In genomic region chr14:101062065-101062450, GRCh38 we compare ENCODE assay signal across 28 cellular contexts.
DNase-seq lines count a peak whose midpoint lies in the region; ATAC-seq and TF ChIP-seq lines count a peak whose summit lies in the region.
"Had no signal": no experiment of that assay in that cellular context is flagged by ENCODE, and none has a peak within 500 bp of the region (broad histone marks: within the 10 kb centered on the region; RNA-seq: fewer than 3 reads in every experiment).

No MANE protein-coding gene starts in this region.

- no peak overlapping the region for H3K4me3 ChIP-seq in IMR-90 (ENCODE audit: insufficient read depth, low read depth, low read length)
- H3K4me3 ChIP-seq in neuronal stem cell (ENCODE audit: low read length in 2 of 2), result no peak overlapping the region
- no peak overlapping the region for H3K4me3 ChIP-seq in tibial nerve
- H3K4me3 ChIP-seq: breast epithelium, smooth muscle cell, thoracic aorta, vagina had no signal

- H2BK5ac ChIP-seq in IMR-90 (ENCODE audit: low read depth, low read length, poor library complexity, severe bottlenecking), result peak overlapping the region; percentile 7
- no peak overlapping the region for H2BK5ac ChIP-seq in neuronal stem cell (ENCODE audit: low read length)

- H4K8ac ChIP-seq in IMR-90 (ENCODE audit: low read depth in 2 of 2, low read length in 2 of 2) (peak overlapping the region in 1 of 2 experiments; percentile 69; a peak in 1 of 4 replicates), neuronal stem cell (ENCODE audit: low read depth, low read length) (no peak overlapping the region)

- H3K18ac ChIP-seq in IMR-90 (ENCODE audit: low read depth, low read length) (no peak overlapping the region), neuronal stem cell (ENCODE audit: low read length) (peak overlapping the region; percentile 23)

- H3K27ac ChIP-seq in IMR-90 (ENCODE audit: insufficient read depth, low read length) (no peak overlapping the region), neuronal stem cell (replicated peaks; ENCODE audit: low read length) (no peak overlapping the region), tibial nerve (peak overlapping the region in 1 of 4 donors; percentile 50)
- H3K27ac ChIP-seq: breast epithelium, KMS-11, neutrophil, thoracic aorta, vagina had no signal

- H4K91ac ChIP-seq in IMR-90 (ENCODE audit: insufficient read depth, low read depth, low read length), result no peak overlapping the region; the same call in 1 of the 2 replicates
- H4K91ac ChIP-seq in neuronal stem cell (ENCODE audit: low read depth, low read length, poor library complexity), result no peak overlapping the region

- in situ Hi-C loops in IMR-90 (cut with MboI; ENCODE audit: low sequenced_read_pairs), result no loop called here

- dilution Hi-C loops in IMR-90 (cut with HindIII; ENCODE audit: low sequenced_read_pairs, unreplicated experiment), result no loop called here

- no peaks in the 10 kb centered on the region for H3K9me3 ChIP-seq in IMR-90 (ENCODE audit: control insufficient read depth, insufficient read depth, low read length)
- peaks cover 9 to 11% of the 10 kb centered on the region in 2 donors for H3K9me3 ChIP-seq in neuronal stem cell (replicated peaks in 1 of 2; ENCODE audit: control insufficient read depth in 2 of 2, insufficient read depth in 1 of 2, low read depth in 1 of 2, low read length in 2 of 2)
- H3K9me3 ChIP-seq in tibial nerve, result peaks cover 0 to 5% (median 0%) of the 10 kb centered on the region in 4 donors
- H3K9me3 ChIP-seq: neutrophil, thoracic aorta, vagina had no signal

- no peak overlapping the region for H2BK15ac ChIP-seq in IMR-90 (ENCODE audit: low read depth, low read length)
- no peak overlapping the region for H2BK15ac ChIP-seq in neuronal stem cell (ENCODE audit: low read length)

- H3K56ac ChIP-seq in IMR-90 (ENCODE audit: extremely low read depth, insufficient read depth, low read length), result no peak overlapping the region

- H4K5ac ChIP-seq in IMR-90 (ENCODE audit: low read depth, low read length), result no peak overlapping the region

- ATAC-seq in IMR-90 (ENCODE audit: low read depth) (no peak), GM18868 (IDR thresholded peaks at IDR 0.05; ENCODE audit: unreplicated experiment) (no peak), GM18870 (IDR thresholded peaks at IDR 0.05; ENCODE audit: unreplicated experiment) (no peak)

- POLR2A ChIA-PET in IMR-90 (lab: Charles Lee; ENCODE audit: unreplicated experiment), result no interaction called here

- no peak for TF ChIP-seq POLR2A in IMR-90 (IDR thresholded peaks at IDR 0.05; ENCODE audit: low read depth, low read length)
- no peak for TF ChIP-seq POLR2A in tibial nerve (IDR thresholded peaks at IDR 0.05)

- H3K4me1 ChIP-seq in IMR-90 (ENCODE audit: control insufficient read depth, insufficient read depth, low read length) (peaks cover 14% of the 10 kb centered on the region), neuronal stem cell (ENCODE audit: control insufficient read depth in 2 of 2, insufficient read depth in 1 of 2, low read depth in 1 of 2, low read length in 2 of 2) (peaks cover 0 to 8% of the 10 kb centered on the region in 2 donors), tibial nerve (peaks cover 0 to 18% (median 0%) of the 10 kb centered on the region in 4 donors)
- H3K4me1 ChIP-seq: breast epithelium, vagina had no signal

- H3K23ac ChIP-seq in IMR-90 (ENCODE audit: low read depth, low read length), result 0 out of 2 replicates have a peak overlapping the region, but pooled peaks have one; percentile 1
- no peak overlapping the region for H3K23ac ChIP-seq in neuronal stem cell (ENCODE audit: low read depth, low read length, poor library complexity)

- H3K4me3 Mint-ChIP-seq in chondrocyte (ENCODE audit: unreplicated experiment), result peak overlapping the region; percentile 35
- H3K4me3 Mint-ChIP-seq: activated naive CD4-positive, alpha-beta T cell treated with anti-CD3 and anti-CD28 coated beads, Interleukin-2, amount 50 U/mL, for 24 hours; immature natural killer cell; memory B cell; stimulated activated naive CD8-positive, alpha-beta T cell treated with anti-CD3 and anti-CD28 coated beads, Interleukin-15, Interleukin-2, amounts not matched to agents 100 ng/mL and 50 ng/mL, for 24 hours had no signal

- no peak for TF ChIP-seq RAD21 in IMR-90 (IDR thresholded peaks at IDR 0.05; ENCODE audit: low read length)

- peak overlapping the region; percentile 7 for H3K27ac Mint-ChIP-seq in chondrocyte (ENCODE audit: unreplicated experiment)
- H3K27ac Mint-ChIP-seq: activated naive CD4-positive, alpha-beta T cell treated with anti-CD3 and anti-CD28 coated beads, Interleukin-2, amount 50 U/mL, for 24 hours; immature natural killer cell; memory B cell; stimulated activated naive CD8-positive, alpha-beta T cell treated with anti-CD3 and anti-CD28 coated beads, Interleukin-15, Interleukin-2, amounts not matched to agents 100 ng/mL and 50 ng/mL, for 24 hours had no signal

- WGBS in IMR-90 (ENCODE audit: extremely low coverage in 2 of 2, insufficient read length in 1 of 2), 2 experiments, result 67% methylated on average over 14 of the region's 19 CpGs; no CpG with 5 or more reads in 1 of the 2 experiments
- WGBS in neuronal stem cell (ENCODE audit: extremely low coverage in 2 of 2, insufficient read length in 2 of 2, insufficient replicate concordance in 1 of 2), 2 donors, result no CpG with 5 or more reads among the region's 19 CpGs
- 40 to 57% methylated on average over 19 of the region's 19 CpGs for WGBS in tibial nerve, 2 donors

- TF ChIP-seq CTCF in IMR-90 (conservative IDR thresholded peaks at IDR 0.05; ENCODE audit: low read depth, low read length) (no peak), chondrocyte (IDR thresholded peaks at IDR 0.05) (no peak), tibial nerve (IDR thresholded peaks at IDR 0.05) (no peak)

- H3K36me3 ChIP-seq in IMR-90 (ENCODE audit: control insufficient read depth, insufficient read depth, low read length) (peaks cover 74% of the 10 kb centered on the region), neuronal stem cell (replicated peaks in 1 of 2; ENCODE audit: control insufficient read depth in 2 of 2, insufficient read depth in 2 of 2, low read length in 2 of 2) (peaks cover 0 to 3% of the 10 kb centered on the region in 2 donors), tibial nerve (peaks cover 0 to 1% (median 0%) of the 10 kb centered on the region in 3 donors)
- H3K36me3 ChIP-seq: breast epithelium, neutrophil, thoracic aorta, vagina had no signal

- intact Hi-C loops in IMR-90 (cut with micrococcal nuclease), result no loop called here

- peak overlapping the region; percentile 8; the same call in 1 of the 2 replicates for H3K4ac ChIP-seq in IMR-90 (ENCODE audit: low read depth, low read length)
- no peak overlapping the region for H3K4ac ChIP-seq in neuronal stem cell (ENCODE audit: low read length)

- H3K36me3 Mint-ChIP-seq in chondrocyte (ENCODE audit: low read depth), result no peaks in the 10 kb centered on the region
- H3K36me3 Mint-ChIP-seq: activated naive CD4-positive, alpha-beta T cell treated with anti-CD3 and anti-CD28 coated beads, Interleukin-2, amount 50 U/mL, for 24 hours; immature natural killer cell; memory B cell had no signal

- BruUV-seq in IMR-90 (replicated peaks; lab: Mats Ljungman, UMichigan), result no TSS peak

- H2AK5ac ChIP-seq in IMR-90 (ENCODE audit: low read depth, low read length) (peak overlapping the region; percentile 65; the same call in 1 of the 2 replicates), neuronal stem cell (ENCODE audit: low read depth, low read length) (no peak overlapping the region)

- TF ChIP-seq EP300 in tibial nerve (IDR thresholded peaks at IDR 0.05), result no peak

- H2BK120ac ChIP-seq in IMR-90 (ENCODE audit: low read depth, low read length) (peak overlapping the region; percentile 38; the same call in 1 of the 2 replicates), neuronal stem cell (ENCODE audit: low read depth, low read length) (no peak overlapping the region)

- H3K9me3 Mint-ChIP-seq in chondrocyte (ENCODE audit: low read depth), result peaks cover 9% of the 10 kb centered on the region
- H3K9me3 Mint-ChIP-seq: activated naive CD4-positive, alpha-beta T cell treated with anti-CD3 and anti-CD28 coated beads, Interleukin-2, amount 50 U/mL, for 24 hours had no signal

- peaks cover 12 to 55% of the 10 kb centered on the region in 2 experiments; a peak in 3 of 4 replicates for H3K79me1 ChIP-seq in IMR-90 (ENCODE audit: low read depth in 1 of 2, low read length in 2 of 2)
- no peaks in the 10 kb centered on the region for H3K79me1 ChIP-seq in neuronal stem cell (ENCODE audit: low read depth, low read length)

- DNase-seq in IMR-90 (no peak), chondrocyte (ENCODE audit: low spot score) (peak; percentile 55), neuronal stem cell (ENCODE audit: low spot score) (no peak), tibial nerve (ENCODE audit: low spot score in 2 of 2) (peak; percentile 16 to 35), occipital lobe (lab: John Stamatoyannopoulos, UW) (no peak)
- DNase-seq: activated CD4-positive, alpha-beta T cell treated with anti-CD3 and anti-CD28 coated beads, Interleukin-2, amount 50 U/mL, for 48 hours; activated CD4-positive, CD25-positive, alpha-beta regulatory T cell treated with anti-CD3 and anti-CD28 coated beads, Interleukin-2, amount 50 U/mL, for 72 hours; activated CD8-positive, alpha-beta memory T cell treated with anti-CD3 and anti-CD28 coated beads, Interleukin-2, amount 50 U/mL, for 4 hours; effector CD4-positive, alpha-beta T cell; EL; H7; immature natural killer cell; NCI-H1930; NCI-H524; OCI-M1; stimulated activated CD4-positive, alpha-beta T cell treated with anti-CD3 and anti-CD28 coated beads, Interleukin-2, amount 100 ng/mL, for 24 hours; stimulated activated CD8-positive, alpha-beta memory T cell treated with anti-CD3 and anti-CD28 coated beads, Interleukin-4, amount 100 ng/mL, for 48 hours had no signal

- H3K14ac ChIP-seq in IMR-90 (replicated peaks; ENCODE audit: low read depth, low read length) (0 out of 2 replicates have a peak overlapping the region, but pooled peaks have one; percentile 39), neuronal stem cell (ENCODE audit: low read length) (no peak overlapping the region)

- H3K27me3 ChIP-seq in IMR-90 (ENCODE audit: control insufficient read depth, insufficient read depth, low read length) (no peaks in the 10 kb centered on the region), neuronal stem cell (ENCODE audit: control insufficient read depth in 3 of 3, insufficient read depth in 3 of 3, low read depth in 1 of 3, low read length in 3 of 3) (peaks cover 0 to 11% (median 0%) of the 10 kb centered on the region in 3 experiments), tibial nerve (no peaks in the 10 kb centered on the region)
- H3K27me3 ChIP-seq: breast epithelium, neutrophil, vagina had no signal

- H2AFZ ChIP-seq in IMR-90 (replicated peaks; ENCODE audit: low read length, poor library complexity) (peak overlapping the region; percentile 68), neuronal stem cell (ENCODE audit: low read length) (peak overlapping the region; percentile 73)

- H2BK20ac ChIP-seq in IMR-90 (ENCODE audit: low read depth, low read length), result 0 out of 2 replicates have a peak overlapping the region, but pooled peaks have one; percentile 21

- H3K4me2 ChIP-seq in IMR-90 (ENCODE audit: low read depth, low read length), result no peak overlapping the region
- H3K4me2 ChIP-seq in neuronal stem cell (ENCODE audit: insufficient read depth, low read length, poor library complexity, severe bottlenecking), result no peak overlapping the region
- H3K4me2 ChIP-seq: KMS-11, smooth muscle cell had no signal

- peaks cover 2% of the 10 kb centered on the region for H3K27me3 Mint-ChIP-seq in chondrocyte (ENCODE audit: low read depth)
- H3K27me3 Mint-ChIP-seq: memory B cell; stimulated activated naive CD8-positive, alpha-beta T cell treated with anti-CD3 and anti-CD28 coated beads, Interleukin-15, Interleukin-2, amounts not matched to agents 100 ng/mL and 50 ng/mL, for 24 hours had no signal

- H3K9ac ChIP-seq in IMR-90 (ENCODE audit: low read depth, low read length), result no peak overlapping the region
- no peak overlapping the region for H3K9ac ChIP-seq in neuronal stem cell (ENCODE audit: low read depth, low read length, poor library complexity)
- H3K9ac ChIP-seq: KMS-11 had no signal

- peaks cover 36% of the 10 kb centered on the region for H3K9me1 ChIP-seq in IMR-90 (ENCODE audit: insufficient read depth, low read length)

- no peak overlapping the region for H2AK9ac ChIP-seq in IMR-90 (replicated peaks; ENCODE audit: low read depth, low read length, poor library complexity)

- peaks cover 32% of the 10 kb centered on the region for H4K20me1 ChIP-seq in IMR-90 (ENCODE audit: insufficient read depth, low read length)

- H2BK12ac ChIP-seq in neuronal stem cell (ENCODE audit: low read length), result no peak overlapping the region

- CTCF ChIA-PET in IMR-90 (lab: Yijun Ruan, JAX), result no interaction called here

- H3K4me1 Mint-ChIP-seq in chondrocyte (ENCODE audit: low read depth), result peaks cover 34% of the 10 kb centered on the region
- H3K4me1 Mint-ChIP-seq: activated naive CD4-positive, alpha-beta T cell treated with anti-CD3 and anti-CD28 coated beads, Interleukin-2, amount 50 U/mL, for 24 hours; immature natural killer cell; memory B cell had no signal

Comparison
In these comparisons a context has a peak if more than half of its experiments do, and no peak if none do; other contexts are left out.
1. DNase-seq: peak in chondrocyte (single experiment) and tibial nerve (2 of 2); none in IMR-90 (single experiment), neuronal stem cell (single experiment) and occipital lobe (single experiment).